1 cellular context compared by ENCODE assay signal in the genomic region with DNA sequence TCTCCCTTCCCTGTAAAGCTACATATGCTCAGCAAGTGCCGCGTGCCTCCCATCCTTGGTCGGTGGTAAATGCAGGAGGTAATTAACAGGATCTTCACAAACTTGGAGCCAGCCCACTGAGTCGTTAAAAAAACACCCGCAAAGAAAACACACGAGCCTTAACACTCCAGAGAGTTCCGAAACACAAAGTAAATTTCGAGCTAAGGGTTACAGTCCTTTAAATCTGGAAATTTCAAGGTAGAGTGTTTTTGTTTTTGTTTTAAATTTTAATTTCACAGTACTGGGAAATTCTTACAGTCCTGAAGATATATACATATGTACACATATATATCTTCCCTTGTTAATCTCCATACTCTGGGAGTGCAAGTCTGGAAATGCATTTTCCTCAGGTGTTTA.
A peak's percentile ranks its signal among the peaks of the same experiment; 100 is the strongest.
TF ChIP-seq lines count a peak whose summit lies in the region.

No MANE protein-coding gene starts in this region.

TF ChIP-seq in HEK293, 187 proteins besides CTCF, POLR2A, EP300 and RAD21 (continued from another document):
- TF ChIP-seq, protein P1, sequence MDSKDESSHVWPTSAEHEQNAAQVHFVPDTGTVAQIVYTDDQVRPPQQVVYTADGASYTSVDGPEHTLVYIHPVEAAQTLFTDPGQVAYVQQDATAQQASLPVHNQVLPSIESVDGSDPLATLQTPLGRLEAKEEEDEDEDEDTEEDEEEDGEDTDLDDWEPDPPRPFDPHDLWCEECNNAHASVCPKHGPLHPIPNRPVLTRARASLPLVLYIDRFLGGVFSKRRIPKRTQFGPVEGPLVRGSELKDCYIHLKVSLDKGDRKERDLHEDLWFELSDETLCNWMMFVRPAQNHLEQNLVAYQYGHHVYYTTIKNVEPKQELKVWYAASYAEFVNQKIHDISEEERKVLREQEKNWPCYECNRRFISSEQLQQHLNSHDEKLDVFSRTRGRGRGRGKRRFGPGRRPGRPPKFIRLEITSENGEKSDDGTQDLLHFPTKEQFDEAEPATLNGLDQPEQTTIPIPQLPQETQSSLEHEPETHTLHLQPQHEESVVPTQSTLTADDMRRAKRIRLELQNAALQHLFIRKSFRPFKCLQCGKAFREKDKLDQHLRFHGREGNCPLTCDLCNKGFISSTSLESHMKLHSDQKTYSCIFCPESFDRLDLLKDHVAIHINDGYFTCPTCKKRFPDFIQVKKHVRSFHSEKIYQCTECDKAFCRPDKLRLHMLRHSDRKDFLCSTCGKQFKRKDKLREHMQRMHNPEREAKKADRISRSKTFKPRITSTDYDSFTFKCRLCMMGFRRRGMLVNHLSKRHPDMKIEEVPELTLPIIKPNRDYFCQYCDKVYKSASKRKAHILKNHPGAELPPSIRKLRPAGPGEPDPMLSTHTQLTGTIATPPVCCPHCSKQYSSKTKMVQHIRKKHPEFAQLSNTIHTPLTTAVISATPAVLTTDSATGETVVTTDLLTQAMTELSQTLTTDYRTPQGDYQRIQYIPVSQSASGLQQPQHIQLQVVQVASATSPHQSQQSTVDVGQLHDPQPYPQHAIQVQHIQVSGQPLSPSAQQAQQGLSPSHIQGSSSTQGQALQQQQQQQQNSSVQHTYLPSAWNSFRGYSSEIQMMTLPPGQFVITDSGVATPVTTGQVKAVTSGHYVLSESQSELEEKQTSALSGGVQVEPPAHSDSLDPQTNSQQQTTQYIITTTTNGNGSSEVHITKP (tag by site-specific recombination; IDR thresholded peaks at IDR 0.05), result no peak; the same call in 1 of the 2 replicates
- TF ChIP-seq KLF10 (tag by site-specific recombination; IDR thresholded peaks at IDR 0.05) (no peak), GLIS1 (tag by site-specific recombination; IDR thresholded peaks at IDR 0.05) (peak; percentile 20; the same call in 1 of the 2 replicates), ZNF600 (tag by site-specific recombination; IDR thresholded peaks at IDR 0.05) (no peak; the same call in 1 of the 2 replicates), ZNF529 (tag by site-specific recombination; IDR thresholded peaks at IDR 0.05; ENCODE audit: insufficient replicate concordance) (no peak), ZNF174 (tag by site-specific recombination; IDR thresholded peaks at IDR 0.05) (no peak), IKZF3 (tag by site-specific recombination; IDR thresholded peaks at IDR 0.05) (0 out of 2 replicates have a peak, but pooled peaks have one; percentile 22), ZEB2 (tag by site-specific recombination; IDR thresholded peaks at IDR 0.05) (0 out of 2 replicates have a peak, but pooled peaks have one; percentile 7), ZNF37A (tag by site-specific recombination; IDR thresholded peaks at IDR 0.05) (no peak), ZNF335 (tag by site-specific recombination; conservative IDR thresholded peaks at IDR 0.05) (0 out of 2 replicates have a peak, but pooled peaks have one; percentile 52), ZNF707 (tag by site-specific recombination; IDR thresholded peaks at IDR 0.05) (no peak), ZNF423 (tag by site-specific recombination; IDR thresholded peaks at IDR 0.05) (no peak), ZIC2 (tag by site-specific recombination; IDR thresholded peaks at IDR 0.05) (no peak), ZNF768 (tag by site-specific recombination; IDR thresholded peaks at IDR 0.05) (no peak), SCRT1 (tag by site-specific recombination; IDR thresholded peaks at IDR 0.05; ENCODE audit: borderline replicate concordance) (no peak), KLF1 (tag by site-specific recombination; IDR thresholded peaks at IDR 0.05) (no peak)
- TF ChIP-seq, protein P2, sequence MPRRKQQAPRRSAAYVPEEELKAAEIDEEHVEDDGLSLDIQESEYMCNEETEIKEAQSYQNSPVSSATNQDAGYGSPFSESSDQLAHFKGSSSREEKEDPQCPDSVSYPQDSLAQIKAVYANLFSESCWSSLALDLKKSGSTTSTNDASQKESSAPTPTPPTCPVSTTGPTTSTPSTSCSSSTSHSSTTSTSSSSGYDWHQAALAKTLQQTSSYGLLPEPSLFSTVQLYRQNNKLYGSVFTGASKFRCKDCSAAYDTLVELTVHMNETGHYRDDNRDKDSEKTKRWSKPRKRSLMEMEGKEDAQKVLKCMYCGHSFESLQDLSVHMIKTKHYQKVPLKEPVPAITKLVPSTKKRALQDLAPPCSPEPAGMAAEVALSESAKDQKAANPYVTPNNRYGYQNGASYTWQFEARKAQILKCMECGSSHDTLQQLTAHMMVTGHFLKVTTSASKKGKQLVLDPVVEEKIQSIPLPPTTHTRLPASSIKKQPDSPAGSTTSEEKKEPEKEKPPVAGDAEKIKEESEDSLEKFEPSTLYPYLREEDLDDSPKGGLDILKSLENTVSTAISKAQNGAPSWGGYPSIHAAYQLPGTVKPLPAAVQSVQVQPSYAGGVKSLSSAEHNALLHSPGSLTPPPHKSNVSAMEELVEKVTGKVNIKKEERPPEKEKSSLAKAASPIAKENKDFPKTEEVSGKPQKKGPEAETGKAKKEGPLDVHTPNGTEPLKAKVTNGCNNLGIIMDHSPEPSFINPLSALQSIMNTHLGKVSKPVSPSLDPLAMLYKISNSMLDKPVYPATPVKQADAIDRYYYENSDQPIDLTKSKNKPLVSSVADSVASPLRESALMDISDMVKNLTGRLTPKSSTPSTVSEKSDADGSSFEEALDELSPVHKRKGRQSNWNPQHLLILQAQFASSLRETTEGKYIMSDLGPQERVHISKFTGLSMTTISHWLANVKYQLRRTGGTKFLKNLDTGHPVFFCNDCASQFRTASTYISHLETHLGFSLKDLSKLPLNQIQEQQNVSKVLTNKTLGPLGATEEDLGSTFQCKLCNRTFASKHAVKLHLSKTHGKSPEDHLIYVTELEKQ (tag by site-specific recombination; IDR thresholded peaks at IDR 0.05; ENCODE audit: borderline replicate concordance), result no peak
- TF ChIP-seq, protein P3, sequence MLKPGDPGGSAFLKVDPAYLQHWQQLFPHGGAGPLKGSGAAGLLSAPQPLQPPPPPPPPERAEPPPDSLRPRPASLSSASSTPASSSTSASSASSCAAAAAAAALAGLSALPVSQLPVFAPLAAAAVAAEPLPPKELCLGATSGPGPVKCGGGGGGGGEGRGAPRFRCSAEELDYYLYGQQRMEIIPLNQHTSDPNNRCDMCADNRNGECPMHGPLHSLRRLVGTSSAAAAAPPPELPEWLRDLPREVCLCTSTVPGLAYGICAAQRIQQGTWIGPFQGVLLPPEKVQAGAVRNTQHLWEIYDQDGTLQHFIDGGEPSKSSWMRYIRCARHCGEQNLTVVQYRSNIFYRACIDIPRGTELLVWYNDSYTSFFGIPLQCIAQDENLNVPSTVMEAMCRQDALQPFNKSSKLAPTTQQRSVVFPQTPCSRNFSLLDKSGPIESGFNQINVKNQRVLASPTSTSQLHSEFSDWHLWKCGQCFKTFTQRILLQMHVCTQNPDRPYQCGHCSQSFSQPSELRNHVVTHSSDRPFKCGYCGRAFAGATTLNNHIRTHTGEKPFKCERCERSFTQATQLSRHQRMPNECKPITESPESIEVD (tag by site-specific recombination; IDR thresholded peaks at IDR 0.05), result peak; percentile 21
- TF ChIP-seq, protein P4, sequence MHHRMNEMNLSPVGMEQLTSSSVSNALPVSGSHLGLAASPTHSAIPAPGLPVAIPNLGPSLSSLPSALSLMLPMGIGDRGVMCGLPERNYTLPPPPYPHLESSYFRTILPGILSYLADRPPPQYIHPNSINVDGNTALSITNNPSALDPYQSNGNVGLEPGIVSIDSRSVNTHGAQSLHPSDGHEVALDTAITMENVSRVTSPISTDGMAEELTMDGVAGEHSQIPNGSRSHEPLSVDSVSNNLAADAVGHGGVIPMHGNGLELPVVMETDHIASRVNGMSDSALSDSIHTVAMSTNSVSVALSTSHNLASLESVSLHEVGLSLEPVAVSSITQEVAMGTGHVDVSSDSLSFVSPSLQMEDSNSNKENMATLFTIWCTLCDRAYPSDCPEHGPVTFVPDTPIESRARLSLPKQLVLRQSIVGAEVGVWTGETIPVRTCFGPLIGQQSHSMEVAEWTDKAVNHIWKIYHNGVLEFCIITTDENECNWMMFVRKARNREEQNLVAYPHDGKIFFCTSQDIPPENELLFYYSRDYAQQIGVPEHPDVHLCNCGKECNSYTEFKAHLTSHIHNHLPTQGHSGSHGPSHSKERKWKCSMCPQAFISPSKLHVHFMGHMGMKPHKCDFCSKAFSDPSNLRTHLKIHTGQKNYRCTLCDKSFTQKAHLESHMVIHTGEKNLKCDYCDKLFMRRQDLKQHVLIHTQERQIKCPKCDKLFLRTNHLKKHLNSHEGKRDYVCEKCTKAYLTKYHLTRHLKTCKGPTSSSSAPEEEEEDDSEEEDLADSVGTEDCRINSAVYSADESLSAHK (tag by site-specific recombination; IDR thresholded peaks at IDR 0.05), result 0 out of 2 replicates have a peak, but pooled peaks have one; percentile 19
- TF ChIP-seq, protein P5, sequence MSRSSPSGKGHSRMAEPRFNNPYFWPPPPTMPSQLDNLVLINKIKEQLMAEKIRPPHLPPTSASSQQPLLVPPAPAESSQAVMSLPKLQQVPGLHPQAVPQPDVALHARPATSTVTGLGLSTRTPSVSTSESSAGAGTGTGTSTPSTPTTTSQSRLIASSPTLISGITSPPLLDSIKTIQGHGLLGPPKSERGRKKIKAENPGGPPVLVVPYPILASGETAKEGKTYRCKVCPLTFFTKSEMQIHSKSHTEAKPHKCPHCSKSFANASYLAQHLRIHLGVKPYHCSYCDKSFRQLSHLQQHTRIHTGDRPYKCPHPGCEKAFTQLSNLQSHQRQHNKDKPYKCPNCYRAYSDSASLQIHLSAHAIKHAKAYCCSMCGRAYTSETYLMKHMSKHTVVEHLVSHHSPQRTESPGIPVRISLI (tag by site-specific recombination; IDR thresholded peaks at IDR 0.05), result peak; percentile 67; the same call in 1 of the 2 replicates
TF ChIP-seq in HEK293: peak in this region for 10.
